ENCODE assay signal across 2 cellular contexts in genomic region chrX:57596109-57596870, GRCh38.
TF ChIP-seq lines count a peak whose summit lies in the region.

No MANE protein-coding gene starts in this region.

TF ChIP-seq in GM12878, 131 proteins besides CTCF, POLR2A, EP300 and RAD21:
- TF ChIP-seq MYB (IDR thresholded peaks at IDR 0.05; ENCODE audit: borderline replicate concordance, low read depth, low read length): no peak
- TF ChIP-seq EGR1 (IDR thresholded peaks at IDR 0.05; ENCODE audit: borderline replicate concordance in 1 of 2, low read depth in 2 of 2, low read length in 2 of 2): no peak
- TF ChIP-seq HSF1 (IDR thresholded peaks at IDR 0.05; ENCODE audit: low read depth, low read length): no peak
- TF ChIP-seq POLR2AphosphoS5 (IDR thresholded peaks at IDR 0.05; ENCODE audit: low read length): no peak
- TF ChIP-seq RB1 (IDR thresholded peaks at IDR 0.05; ENCODE audit: borderline replicate concordance): no peak
- no peak for TF ChIP-seq IKZF1 (conservative IDR thresholded peaks at IDR 0.05)
- TF ChIP-seq USF1 (IDR thresholded peaks at IDR 0.05; ENCODE audit: borderline replicate concordance, extremely low read length, insufficient read depth, low read depth, low read length): no peak
- TF ChIP-seq NRF1 (conservative IDR thresholded peaks at IDR 0.05; ENCODE audit: low read depth, low read length): no peak
- TF ChIP-seq SIX5 (IDR thresholded peaks at IDR 0.05; ENCODE audit: low read depth, low read length, severe bottlenecking): no peak
- no peak for TF ChIP-seq SREBF1 (IDR thresholded peaks at IDR 0.05; ENCODE audit: low read length)
- no peak for TF ChIP-seq SMARCA5 (IDR thresholded peaks at IDR 0.05)
TF ChIP-seq in GM12878: peak in this region for 0.

TF ChIP-seq in liver, 16 proteins besides CTCF, POLR2A, EP300 and RAD21 (continued from another document):
- no peak for TF ChIP-seq ATF3 (IDR thresholded peaks at IDR 0.05)
- no peak for TF ChIP-seq ZBTB33 (IDR thresholded peaks at IDR 0.05)
